Comparison of ENCODE assay signal across 1 cellular context in the genomic region with DNA sequence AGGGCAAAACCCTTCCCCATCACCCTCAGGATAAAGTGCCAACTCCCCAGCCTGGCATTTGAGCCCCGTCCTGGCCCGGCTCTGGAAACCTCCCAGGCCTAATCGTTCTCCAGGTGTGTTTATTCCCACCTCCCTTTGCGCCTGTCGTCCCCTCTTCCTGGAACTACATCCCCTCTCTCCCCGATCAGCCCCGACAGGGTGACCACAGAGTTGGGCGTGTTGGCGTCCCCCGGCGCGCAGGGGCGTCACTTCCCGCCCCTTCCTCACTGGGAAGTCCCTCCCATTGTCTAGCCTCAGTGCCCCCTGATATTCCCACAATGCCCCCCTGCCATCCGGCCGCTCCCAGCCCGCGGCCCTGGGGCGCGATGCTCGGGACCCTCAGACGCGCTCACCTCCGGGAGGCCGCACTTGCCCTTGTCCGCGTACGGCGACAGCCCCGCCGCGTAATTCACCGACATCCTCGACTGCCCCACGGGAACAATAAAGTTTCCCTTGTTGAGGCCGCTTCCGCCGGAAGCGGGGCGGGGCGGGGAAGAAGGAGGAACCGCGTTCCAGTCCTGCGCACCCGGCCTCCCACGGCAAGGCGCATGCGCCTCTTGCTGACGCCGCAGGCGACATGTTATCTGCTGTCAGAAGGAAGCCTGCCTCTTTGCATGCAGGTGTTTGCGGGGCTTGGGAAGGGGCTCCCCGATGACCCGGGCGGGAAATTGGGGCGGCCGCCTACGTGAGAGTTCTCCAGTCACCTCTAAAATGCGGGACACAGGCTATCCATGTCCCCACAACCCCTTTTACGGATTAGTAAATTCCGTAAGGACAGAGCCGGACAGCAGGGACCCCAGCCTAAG.
TF ChIP-seq lines count a peak whose summit lies in the region.

A gene (plus strand): TSS at position 608 of the 845 bp plus-strand sequence. CDS start 3,737 bp downstream, outside the sequence.
A gene (minus strand): TSS at position 482 of the 845 bp plus-strand sequence. CDS start 24 bp downstream, at position 458.

TF ChIP-seq in GM12878, 131 proteins besides CTCF, POLR2A, EP300 and RAD21 (continued from another document):
- TF ChIP-seq, protein P1, sequence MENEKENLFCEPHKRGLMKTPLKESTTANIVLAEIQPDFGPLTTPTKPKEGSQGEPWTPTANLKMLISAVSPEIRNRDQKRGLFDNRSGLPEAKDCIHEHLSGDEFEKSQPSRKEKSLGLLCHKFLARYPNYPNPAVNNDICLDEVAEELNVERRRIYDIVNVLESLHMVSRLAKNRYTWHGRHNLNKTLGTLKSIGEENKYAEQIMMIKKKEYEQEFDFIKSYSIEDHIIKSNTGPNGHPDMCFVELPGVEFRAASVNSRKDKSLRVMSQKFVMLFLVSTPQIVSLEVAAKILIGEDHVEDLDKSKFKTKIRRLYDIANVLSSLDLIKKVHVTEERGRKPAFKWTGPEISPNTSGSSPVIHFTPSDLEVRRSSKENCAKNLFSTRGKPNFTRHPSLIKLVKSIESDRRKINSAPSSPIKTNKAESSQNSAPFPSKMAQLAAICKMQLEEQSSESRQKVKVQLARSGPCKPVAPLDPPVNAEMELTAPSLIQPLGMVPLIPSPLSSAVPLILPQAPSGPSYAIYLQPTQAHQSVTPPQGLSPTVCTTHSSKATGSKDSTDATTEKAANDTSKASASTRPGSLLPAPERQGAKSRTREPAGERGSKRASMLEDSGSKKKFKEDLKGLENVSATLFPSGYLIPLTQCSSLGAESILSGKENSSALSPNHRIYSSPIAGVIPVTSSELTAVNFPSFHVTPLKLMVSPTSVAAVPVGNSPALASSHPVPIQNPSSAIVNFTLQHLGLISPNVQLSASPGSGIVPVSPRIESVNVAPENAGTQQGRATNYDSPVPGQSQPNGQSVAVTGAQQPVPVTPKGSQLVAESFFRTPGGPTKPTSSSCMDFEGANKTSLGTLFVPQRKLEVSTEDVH (IDR thresholded peaks at IDR 0.05; ENCODE audit: low read depth, partially characterized antibody) = peak; percentile 80
- TF ChIP-seq GABPA (IDR thresholded peaks at IDR 0.05; ENCODE audit: low read depth) (peak; percentile 97), SRF (IDR thresholded peaks at IDR 0.05; ENCODE audit: low read depth in 2 of 2, low read length in 2 of 2) (peak in 1 of 2 experiments; percentile 64; a peak in 1 of 4 replicates), PAX8 (IDR thresholded peaks at IDR 0.05) (no peak), RELA (IDR thresholded peaks at IDR 0.05; ENCODE audit: borderline replicate concordance, partially characterized antibody) (peak; percentile 91), HDAC6 (IDR thresholded peaks at IDR 0.05; ENCODE audit: unreplicated experiment) (no peak), SPI1 (IDR thresholded peaks at IDR 0.05; ENCODE audit: borderline replicate concordance, insufficient read depth, low read depth, low read length) (peak; percentile 36; the same call in 1 of the 2 replicates)
- TF ChIP-seq, protein P2, sequence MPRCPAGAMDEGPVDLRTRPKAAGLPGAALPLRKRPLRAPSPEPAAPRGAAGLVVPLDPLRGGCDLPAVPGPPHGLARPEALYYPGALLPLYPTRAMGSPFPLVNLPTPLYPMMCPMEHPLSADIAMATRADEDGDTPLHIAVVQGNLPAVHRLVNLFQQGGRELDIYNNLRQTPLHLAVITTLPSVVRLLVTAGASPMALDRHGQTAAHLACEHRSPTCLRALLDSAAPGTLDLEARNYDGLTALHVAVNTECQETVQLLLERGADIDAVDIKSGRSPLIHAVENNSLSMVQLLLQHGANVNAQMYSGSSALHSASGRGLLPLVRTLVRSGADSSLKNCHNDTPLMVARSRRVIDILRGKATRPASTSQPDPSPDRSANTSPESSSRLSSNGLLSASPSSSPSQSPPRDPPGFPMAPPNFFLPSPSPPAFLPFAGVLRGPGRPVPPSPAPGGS (IDR thresholded peaks at IDR 0.05; ENCODE audit: borderline replicate concordance, insufficient read depth, low read depth, low read length, poor library complexity, severe bottlenecking) = no peak
- TF ChIP-seq, protein P3, sequence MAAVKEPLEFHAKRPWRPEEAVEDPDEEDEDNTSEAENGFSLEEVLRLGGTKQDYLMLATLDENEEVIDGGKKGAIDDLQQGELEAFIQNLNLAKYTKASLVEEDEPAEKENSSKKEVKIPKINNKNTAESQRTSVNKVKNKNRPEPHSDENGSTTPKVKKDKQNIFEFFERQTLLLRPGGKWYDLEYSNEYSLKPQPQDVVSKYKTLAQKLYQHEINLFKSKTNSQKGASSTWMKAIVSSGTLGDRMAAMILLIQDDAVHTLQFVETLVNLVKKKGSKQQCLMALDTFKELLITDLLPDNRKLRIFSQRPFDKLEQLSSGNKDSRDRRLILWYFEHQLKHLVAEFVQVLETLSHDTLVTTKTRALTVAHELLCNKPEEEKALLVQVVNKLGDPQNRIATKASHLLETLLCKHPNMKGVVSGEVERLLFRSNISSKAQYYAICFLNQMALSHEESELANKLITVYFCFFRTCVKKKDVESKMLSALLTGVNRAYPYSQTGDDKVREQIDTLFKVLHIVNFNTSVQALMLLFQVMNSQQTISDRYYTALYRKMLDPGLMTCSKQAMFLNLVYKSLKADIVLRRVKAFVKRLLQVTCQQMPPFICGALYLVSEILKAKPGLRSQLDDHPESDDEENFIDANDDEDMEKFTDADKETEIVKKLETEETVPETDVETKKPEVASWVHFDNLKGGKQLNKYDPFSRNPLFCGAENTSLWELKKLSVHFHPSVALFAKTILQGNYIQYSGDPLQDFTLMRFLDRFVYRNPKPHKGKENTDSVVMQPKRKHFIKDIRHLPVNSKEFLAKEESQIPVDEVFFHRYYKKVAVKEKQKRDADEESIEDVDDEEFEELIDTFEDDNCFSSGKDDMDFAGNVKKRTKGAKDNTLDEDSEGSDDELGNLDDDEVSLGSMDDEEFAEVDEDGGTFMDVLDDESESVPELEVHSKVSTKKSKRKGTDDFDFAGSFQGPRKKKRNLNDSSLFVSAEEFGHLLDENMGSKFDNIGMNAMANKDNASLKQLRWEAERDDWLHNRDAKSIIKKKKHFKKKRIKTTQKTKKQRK (IDR thresholded peaks at IDR 0.05; ENCODE audit: low read depth, low read length) = no peak
- TF ChIP-seq, protein P4, sequence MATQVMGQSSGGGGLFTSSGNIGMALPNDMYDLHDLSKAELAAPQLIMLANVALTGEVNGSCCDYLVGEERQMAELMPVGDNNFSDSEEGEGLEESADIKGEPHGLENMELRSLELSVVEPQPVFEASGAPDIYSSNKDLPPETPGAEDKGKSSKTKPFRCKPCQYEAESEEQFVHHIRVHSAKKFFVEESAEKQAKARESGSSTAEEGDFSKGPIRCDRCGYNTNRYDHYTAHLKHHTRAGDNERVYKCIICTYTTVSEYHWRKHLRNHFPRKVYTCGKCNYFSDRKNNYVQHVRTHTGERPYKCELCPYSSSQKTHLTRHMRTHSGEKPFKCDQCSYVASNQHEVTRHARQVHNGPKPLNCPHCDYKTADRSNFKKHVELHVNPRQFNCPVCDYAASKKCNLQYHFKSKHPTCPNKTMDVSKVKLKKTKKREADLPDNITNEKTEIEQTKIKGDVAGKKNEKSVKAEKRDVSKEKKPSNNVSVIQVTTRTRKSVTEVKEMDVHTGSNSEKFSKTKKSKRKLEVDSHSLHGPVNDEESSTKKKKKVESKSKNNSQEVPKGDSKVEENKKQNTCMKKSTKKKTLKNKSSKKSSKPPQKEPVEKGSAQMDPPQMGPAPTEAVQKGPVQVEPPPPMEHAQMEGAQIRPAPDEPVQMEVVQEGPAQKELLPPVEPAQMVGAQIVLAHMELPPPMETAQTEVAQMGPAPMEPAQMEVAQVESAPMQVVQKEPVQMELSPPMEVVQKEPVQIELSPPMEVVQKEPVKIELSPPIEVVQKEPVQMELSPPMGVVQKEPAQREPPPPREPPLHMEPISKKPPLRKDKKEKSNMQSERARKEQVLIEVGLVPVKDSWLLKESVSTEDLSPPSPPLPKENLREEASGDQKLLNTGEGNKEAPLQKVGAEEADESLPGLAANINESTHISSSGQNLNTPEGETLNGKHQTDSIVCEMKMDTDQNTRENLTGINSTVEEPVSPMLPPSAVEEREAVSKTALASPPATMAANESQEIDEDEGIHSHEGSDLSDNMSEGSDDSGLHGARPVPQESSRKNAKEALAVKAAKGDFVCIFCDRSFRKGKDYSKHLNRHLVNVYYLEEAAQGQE (IDR thresholded peaks at IDR 0.05; ENCODE audit: low read depth, low read length) = no peak
- TF ChIP-seq, protein P5, sequence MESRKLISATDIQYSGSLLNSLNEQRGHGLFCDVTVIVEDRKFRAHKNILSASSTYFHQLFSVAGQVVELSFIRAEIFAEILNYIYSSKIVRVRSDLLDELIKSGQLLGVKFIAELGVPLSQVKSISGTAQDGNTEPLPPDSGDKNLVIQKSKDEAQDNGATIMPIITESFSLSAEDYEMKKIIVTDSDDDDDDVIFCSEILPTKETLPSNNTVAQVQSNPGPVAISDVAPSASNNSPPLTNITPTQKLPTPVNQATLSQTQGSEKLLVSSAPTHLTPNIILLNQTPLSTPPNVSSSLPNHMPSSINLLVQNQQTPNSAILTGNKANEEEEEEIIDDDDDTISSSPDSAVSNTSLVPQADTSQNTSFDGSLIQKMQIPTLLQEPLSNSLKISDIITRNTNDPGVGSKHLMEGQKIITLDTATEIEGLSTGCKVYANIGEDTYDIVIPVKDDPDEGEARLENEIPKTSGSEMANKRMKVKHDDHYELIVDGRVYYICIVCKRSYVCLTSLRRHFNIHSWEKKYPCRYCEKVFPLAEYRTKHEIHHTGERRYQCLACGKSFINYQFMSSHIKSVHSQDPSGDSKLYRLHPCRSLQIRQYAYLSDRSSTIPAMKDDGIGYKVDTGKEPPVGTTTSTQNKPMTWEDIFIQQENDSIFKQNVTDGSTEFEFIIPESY (IDR thresholded peaks at IDR 0.05) = no peak
- TF ChIP-seq, protein P6, sequence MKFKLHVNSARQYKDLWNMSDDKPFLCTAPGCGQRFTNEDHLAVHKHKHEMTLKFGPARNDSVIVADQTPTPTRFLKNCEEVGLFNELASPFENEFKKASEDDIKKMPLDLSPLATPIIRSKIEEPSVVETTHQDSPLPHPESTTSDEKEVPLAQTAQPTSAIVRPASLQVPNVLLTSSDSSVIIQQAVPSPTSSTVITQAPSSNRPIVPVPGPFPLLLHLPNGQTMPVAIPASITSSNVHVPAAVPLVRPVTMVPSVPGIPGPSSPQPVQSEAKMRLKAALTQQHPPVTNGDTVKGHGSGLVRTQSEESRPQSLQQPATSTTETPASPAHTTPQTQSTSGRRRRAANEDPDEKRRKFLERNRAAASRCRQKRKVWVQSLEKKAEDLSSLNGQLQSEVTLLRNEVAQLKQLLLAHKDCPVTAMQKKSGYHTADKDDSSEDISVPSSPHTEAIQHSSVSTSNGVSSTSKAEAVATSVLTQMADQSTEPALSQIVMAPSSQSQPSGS (IDR thresholded peaks at IDR 0.05; ENCODE audit: low read length) = no peak
